ENCODE assay signal across 1 cellular context in genomic region chr1:29171521-29171920, GRCh38.
TF ChIP-seq lines count a peak whose summit lies in the region.

No MANE protein-coding gene starts in this region.

TF ChIP-seq in WTC11, 78 proteins besides CTCF, POLR2A, EP300 and RAD21 (continued from another document):
- TF ChIP-seq FOXP4 (CRISPR knock-in tag; IDR thresholded peaks at IDR 0.05), result no peak
- no peak for TF ChIP-seq E2F1 (CRISPR knock-in tag; IDR thresholded peaks at IDR 0.05)
- TF ChIP-seq USF2 (CRISPR knock-in tag; IDR thresholded peaks at IDR 0.05), result no peak
- TF ChIP-seq ATF6 (CRISPR knock-in tag; IDR thresholded peaks at IDR 0.05), result no peak
- no peak for TF ChIP-seq GABPB1 (CRISPR knock-in tag; IDR thresholded peaks at IDR 0.05)
- TF ChIP-seq AFF4 (CRISPR knock-in tag; IDR thresholded peaks at IDR 0.05; ENCODE audit: borderline replicate concordance), result no peak
- TF ChIP-seq FOXK1 (CRISPR knock-in tag; IDR thresholded peaks at IDR 0.05), result no peak
- no peak for TF ChIP-seq NR2C2 (CRISPR knock-in tag; IDR thresholded peaks at IDR 0.05)
- TF ChIP-seq ZNF671 (CRISPR knock-in tag; IDR thresholded peaks at IDR 0.05), result no peak
- no peak for TF ChIP-seq MXD4 (CRISPR knock-in tag; IDR thresholded peaks at IDR 0.05; ENCODE audit: borderline replicate concordance)
- no peak for TF ChIP-seq ZNF232 (CRISPR knock-in tag; IDR thresholded peaks at IDR 0.05)
